In genomic region chr20:38201356-38201755, GRCh38 we compare ENCODE assay signal across 11 cellular contexts. TPM values are rescaled to one million over a fixed set of nuclear protein-coding genes. Genes with fewer than 3 reads are reported as not detected.
DNase-seq lines count a peak whose midpoint lies in the region; ATAC-seq and TF ChIP-seq lines count a peak whose summit lies in the region.
"Had no signal": no experiment of that assay in that cellular context is flagged by ENCODE, and none has a peak within 500 bp of the region (broad histone marks: within the 10 kb centered on the region; RNA-seq: fewer than 3 reads in every experiment).

No MANE protein-coding gene starts in this region.

- no peak for TF ChIP-seq CTCF in fibroblast of the aortic adventitia (IDR thresholded peaks at IDR 0.05; ENCODE audit: insufficient read depth, low read length)

- H3K4me1 ChIP-seq in GM23248 (ENCODE audit: insufficient read depth): peaks cover 16% of the 10 kb centered on the region; the same call in 1 of the 2 replicates

- DNase-seq in GM23248: peak; percentile 94
- peak; percentile 33 for DNase-seq in SK-MEL-5 (ENCODE audit: low read depth, low spot score)
- peak; percentile 74 for DNase-seq in fibroblast of the aortic adventitia (ENCODE audit: low read depth)
- peak; percentile 58 for DNase-seq in sciatic nerve (ENCODE audit: low spot score)
- no peak for DNase-seq in OCI-M1 (lab: John Stamatoyannopoulos, UW)
- DNase-seq in Ammon's horn (ENCODE audit: low spot score): no peak
- DNase-seq in NCI-H2107 treated with DMSO at 0.1 percent for 48 hours (lab: John Stamatoyannopoulos, UW; ENCODE audit: unreplicated experiment): no peak
- no peak for DNase-seq in activated CD4-positive, alpha-beta memory T cell treated with anti-CD3 and anti-CD28 coated beads for 36 hours
- DNase-seq: hypothalamus had no signal

- ATAC-seq in sciatic nerve: no peak

- no peak overlapping the region for H3K27ac Mint-ChIP-seq in activated CD4-positive, alpha-beta memory T cell treated with anti-CD3 and anti-CD28 coated beads for 36 hours

- no peak overlapping the region for H3K4me2 ChIP-seq in GM23248 (ENCODE audit: unreplicated experiment)

- no peaks in the 10 kb centered on the region for H3K27me3 Mint-ChIP-seq in activated CD4-positive, alpha-beta memory T cell treated with anti-CD3 and anti-CD28 coated beads for 36 hours

- H3K9me2 ChIP-seq in GM23248 (ENCODE audit: insufficient read depth): no peaks in the 10 kb centered on the region

- H3K9me3 Mint-ChIP-seq in activated CD4-positive, alpha-beta memory T cell treated with anti-CD3 and anti-CD28 coated beads for 36 hours: no peaks in the 10 kb centered on the region
- H3K9me3 Mint-ChIP-seq: central memory CD8-positive, alpha-beta T cell had no signal

- no peak overlapping the region for H3K4me3 Mint-ChIP-seq in activated CD4-positive, alpha-beta memory T cell treated with anti-CD3 and anti-CD28 coated beads for 36 hours
- H3K4me3 Mint-ChIP-seq: central memory CD8-positive, alpha-beta T cell had no signal

- in situ Hi-C loops in GM23248 (cut with MboI): no loop called here
- in situ Hi-C loops in SK-MEL-5 (cut with HindIII; ENCODE audit: low pct_unique_long_range_greater_than_20kb, low sequenced_read_pairs): no loop called here

- no peaks in the 10 kb centered on the region for H3K27me3 ChIP-seq in GM23248 (replicated peaks; ENCODE audit: insufficient read depth)

- H3K36me3 ChIP-seq in GM23248 (ENCODE audit: low read depth): no peaks in the 10 kb centered on the region

- H3K4me1 Mint-ChIP-seq in activated CD4-positive, alpha-beta memory T cell treated with anti-CD3 and anti-CD28 coated beads for 36 hours (ENCODE audit: low read depth): no peaks in the 10 kb centered on the region
- H3K4me1 Mint-ChIP-seq: central memory CD8-positive, alpha-beta T cell had no signal

- H3K4me3 ChIP-seq in GM23248: no peak overlapping the region
- H3K4me3 ChIP-seq in fibroblast of the aortic adventitia (ENCODE audit: low read depth, low read length): no peak overlapping the region

- 5 to 11% methylated on average over 6 of the region's 6 CpGs for WGBS in GM23248 (ENCODE audit: low coverage in 1 of 2, low lambda C conversion rate in 2 of 2, missing lambda C conversion rate in 2 of 2), 2 experiments

- H3K79me2 ChIP-seq in GM23248 (ENCODE audit: insufficient read depth): no peaks in the 10 kb centered on the region

- no peaks in the 10 kb centered on the region for H4K20me1 ChIP-seq in GM23248 (ENCODE audit: insufficient read depth)

- H3K9me3 ChIP-seq in GM23248 (ENCODE audit: low read depth): no peaks in the 10 kb centered on the region

- peak overlapping the region; percentile 70 for H3K27ac ChIP-seq in GM23248

- CTCF ChIA-PET in activated CD4-positive, alpha-beta memory T cell treated with anti-CD3 and anti-CD28 coated beads for 36 hours (lab: Charles Lee): interaction anchor here (2.4 kb wide), 1 partner anchor 20 kb away, joined by 15 read pairs; no protein-coding TSS in a partner anchor

- H3K9ac ChIP-seq in GM23248: 0 out of 2 replicates have a peak overlapping the region, but pooled peaks have one; percentile 20

- H2AFZ ChIP-seq in GM23248: peak overlapping the region; percentile 36

- peaks cover 16% of the 10 kb centered on the region; the same call in 1 of the 2 replicates for H3F3A ChIP-seq in GM23248 (ENCODE audit: insufficient read depth)

- POLR2A ChIA-PET in activated CD4-positive, alpha-beta memory T cell treated with anti-CD3 and anti-CD28 coated beads for 36 hours (lab: Charles Lee): no interaction called here

- intact Hi-C loops in sciatic nerve (cut with DNase I): no loop called here
- intact Hi-C loops in activated CD4-positive, alpha-beta memory T cell treated with anti-CD3 and anti-CD28 coated beads for 36 hours (cut with micrococcal nuclease): no loop called here

- H3K36me3 Mint-ChIP-seq in activated CD4-positive, alpha-beta memory T cell treated with anti-CD3 and anti-CD28 coated beads for 36 hours: no peaks in the 10 kb centered on the region

RNA-seq across cellular contexts. Expression of gene TGM2, which starts 36.3 kb away (rescaled TPM):
- total RNA-seq in GM23248 (2014; rRNA removed; shearing (Covaris generic)): 311 and 339 TPM in 2 replicates
- polyA plus RNA-seq in GM23248 (2016; fragmentation: Nextera tagmentation; extraction: Ambion mirVana): 254 and 269 TPM in 2 replicates
- 5.6 and 7.0 TPM in 2 replicates for total RNA-seq in SK-MEL-5 (2014; rRNA removed; shearing (Covaris generic))
- 6.9 and 10.8 TPM in 2 replicates for polyA plus RNA-seq in SK-MEL-5 (2015; cell fraction: cytosol; rRNA removed)
- polyA plus RNA-seq in SK-MEL-5 (2015; cell fraction: nucleus; rRNA removed): 0.62 and 3.6 TPM in 2 replicates
- total RNA-seq in fibroblast of the aortic adventitia (ENCODE audit: low replicate concordance) (6.0 and 117 TPM in 2 replicates), sciatic nerve (70.3 TPM)
- not detected for total RNA-seq in activated CD4-positive, alpha-beta memory T cell treated with anti-CD3 and anti-CD28 coated beads for 36 hours

RNA-seq across cellular contexts. Expression of gene KIAA1755, which starts 59.2 kb away (rescaled TPM):
- total RNA-seq in GM23248 (2014; rRNA removed; shearing (Covaris generic)): 2.8 and 5.1 TPM in 2 replicates
- polyA plus RNA-seq in GM23248 (2016; fragmentation: Nextera tagmentation; extraction: Ambion mirVana): 3.6 and 4.0 TPM in 2 replicates
- not detected in 2 replicates for total RNA-seq in SK-MEL-5 (2014; rRNA removed; shearing (Covaris generic))
- not detected in 2 replicates for polyA plus RNA-seq in SK-MEL-5 (2015; cell fraction: cytosol; rRNA removed)
- 0.16 TPM in 1 of 2 replicates, not detected in the other for polyA plus RNA-seq in SK-MEL-5 (2015; cell fraction: nucleus; rRNA removed)
- total RNA-seq in fibroblast of the aortic adventitia (ENCODE audit: low replicate concordance) (4.9 and 10.8 TPM in 2 replicates), sciatic nerve (56.0 TPM)
- not detected for total RNA-seq in activated CD4-positive, alpha-beta memory T cell treated with anti-CD3 and anti-CD28 coated beads for 36 hours
- total RNA-seq: G401 had no signal

Comparison
In these comparisons a context has a peak if more than half of its experiments do, and no peak if none do; other contexts are left out.
1. DNase-seq: peak in GM23248 (single experiment), SK-MEL-5 (single experiment), fibroblast of the aortic adventitia (single experiment) and sciatic nerve (single experiment); none in OCI-M1 (single experiment), Ammon's horn (single experiment), NCI-H2107 treated with DMSO at 0.1 percent for 48 hours (single experiment) and activated CD4-positive, alpha-beta memory T cell treated with anti-CD3 and anti-CD28 coated beads for 36 hours (single experiment).